8 cellular contexts compared by ENCODE assay signal in genomic region chr12:26298785-26299621, GRCh38.
DNase-seq lines count a peak whose midpoint lies in the region; ATAC-seq and TF ChIP-seq lines count a peak whose summit lies in the region.

No MANE protein-coding gene starts in this region.

- CTCF ChIA-PET in Caco-2 (lab: Charles Lee) = no interaction called here
- CTCF ChIA-PET in SK-N-SH (lab: Yijun Ruan, JAX) = interaction anchor here (1.1 to 1.8 kb wide), 2 partner anchors 19 to 25 kb away, joined by 3 to 6 read pairs; no protein-coding TSS in a partner anchor

- no peaks in the 10 kb centered on the region for H3K27me3 ChIP-seq in Caco-2 (replicated peaks; ENCODE audit: control insufficient read depth, insufficient read depth, low read length)
- H3K27me3 ChIP-seq in SK-N-SH (ENCODE audit: insufficient read depth) = no peaks in the 10 kb centered on the region
- H3K27me3 ChIP-seq in neutrophil = no peaks in the 10 kb centered on the region

- 20% methylated on average over 6 of the region's 6 CpGs for WGBS in SK-N-SH (ENCODE audit: low lambda C conversion rate)

- 0 out of 4 replicates have a peak, but pooled peaks of 1 of the 2 experiments have one; percentile 30 for TF ChIP-seq EP300 in SK-N-SH (IDR thresholded peaks at IDR 0.05; ENCODE audit: borderline replicate concordance in 1 of 2, low read depth in 1 of 2, low read length in 1 of 2)

- no TSS peak for BruUV-seq in Caco-2 (replicated peaks; lab: Mats Ljungman, UMichigan)

- no peak overlapping the region for H3K4me3 ChIP-seq in Caco-2 (ENCODE audit: low read depth, low read length)
- H3K4me3 ChIP-seq in SK-N-SH (ENCODE audit: low read depth in 2 of 2, low read length in 1 of 2) = peak overlapping the region; percentile 17 to 51; a peak in 3 of 4 replicates
- H3K4me3 ChIP-seq in neutrophil (ENCODE audit: low read depth in 1 of 2, low read length in 1 of 2) = peak overlapping the region; percentile 9 to 24

- H3K9me2 ChIP-seq in SK-N-SH = no peaks in the 10 kb centered on the region

- peak overlapping the region; percentile 72 for H3K9ac ChIP-seq in SK-N-SH

- TF ChIP-seq RAD21 in SK-N-SH (IDR thresholded peaks at IDR 0.05; ENCODE audit: low read length) = no peak

- peaks cover 7% of the 10 kb centered on the region for H3F3A ChIP-seq in SK-N-SH (replicated peaks; ENCODE audit: insufficient read depth)

- intact Hi-C loops in Caco-2 (cut with micrococcal nuclease; ENCODE audit: unreplicated experiment) = no loop called here

- H3K4me2 ChIP-seq in SK-N-SH = peak overlapping the region; percentile 63

- H3K4me3 Mint-ChIP-seq in Caco-2 (ENCODE audit: unreplicated experiment) = no peak overlapping the region

- no peaks in the 10 kb centered on the region for H4K20me1 ChIP-seq in SK-N-SH (ENCODE audit: insufficient read depth)

- H3K36me3 Mint-ChIP-seq in Caco-2 (ENCODE audit: insufficient read depth, unreplicated experiment) = no peaks in the 10 kb centered on the region

- no peak overlapping the region for H3K27ac Mint-ChIP-seq in Caco-2 (ENCODE audit: unreplicated experiment)

- ATAC-seq in GM19455 (IDR thresholded peaks at IDR 0.05; ENCODE audit: unreplicated experiment) (peak; percentile 99), HG03378 (IDR thresholded peaks at IDR 0.05; ENCODE audit: unreplicated experiment) (peak; percentile 99), esophagus mucosa (peak; percentile 93)

- H3K9me3 ChIP-seq in Caco-2 (no peaks in the 10 kb centered on the region), SK-N-SH (no peaks in the 10 kb centered on the region), neutrophil (no peaks in the 10 kb centered on the region)

- no peaks in the 10 kb centered on the region for H3K36me3 ChIP-seq in Caco-2 (ENCODE audit: control insufficient read depth, insufficient read depth, low read length)
- H3K36me3 ChIP-seq in SK-N-SH (replicated peaks in 1 of 2; ENCODE audit: control insufficient read depth in 1 of 2, insufficient read depth in 2 of 2, low read length in 1 of 2) = no peaks in the 10 kb centered on the region
- H3K36me3 ChIP-seq in neutrophil = no peaks in the 10 kb centered on the region

- peaks cover 7% of the 10 kb centered on the region for H3K4me1 Mint-ChIP-seq in Caco-2 (ENCODE audit: low read depth, unreplicated experiment)

- DNase-seq in Caco-2 = peak in 1 of 2 experiments; percentile 12
- DNase-seq in SK-N-SH = peak; percentile 12
- DNase-seq in NCI-H1436 (lab: John Stamatoyannopoulos, UW) = no peak
- no peak for DNase-seq in NCI-H1092 (lab: John Stamatoyannopoulos, UW)

- peak overlapping the region; percentile 90 for H2AFZ ChIP-seq in SK-N-SH (ENCODE audit: low read depth)

- POLR2A ChIA-PET in Caco-2 (lab: Charles Lee) (interaction anchor here (0.8 kb wide), 1 partner anchor 46 kb away, joined by 4 read pairs; no protein-coding TSS in a partner anchor), SK-N-SH (lab: Yijun Ruan, JAX) (no interaction called here)

- no peaks in the 10 kb centered on the region for H3K9me3 Mint-ChIP-seq in Caco-2 (ENCODE audit: unreplicated experiment)

- peak overlapping the region; percentile 70 to 90 for H3K27ac ChIP-seq in SK-N-SH (ENCODE audit: low read depth in 2 of 2, low read length in 1 of 2)
- no peak overlapping the region for H3K27ac ChIP-seq in neutrophil

- H3K4me1 ChIP-seq in Caco-2 = no peaks in the 10 kb centered on the region; the same call in 1 of the 2 replicates
- H3K4me1 ChIP-seq in SK-N-SH (ENCODE audit: control insufficient read depth in 1 of 2, insufficient read depth in 2 of 2, low read depth in 1 of 2, low read length in 1 of 2) = 0 out of 4 replicates have a peak, but pooled peaks cover 0 to 4% of the 10 kb centered on the region in 2 experiments
- peaks cover 0 to 3% of the 10 kb centered on the region in 2 experiments for H3K4me1 ChIP-seq in neutrophil (ENCODE audit: control insufficient read depth in 1 of 2, insufficient read depth in 1 of 2, low read depth in 1 of 2, low read length in 1 of 2)

- H3K79me2 ChIP-seq in SK-N-SH (ENCODE audit: insufficient read depth) = no peaks in the 10 kb centered on the region

- H3K27me3 Mint-ChIP-seq in Caco-2 (ENCODE audit: insufficient read depth, unreplicated experiment) = no peaks in the 10 kb centered on the region

- TF ChIP-seq CTCF in Caco-2 (IDR thresholded peaks at IDR 0.05; ENCODE audit: insufficient read depth in 1 of 2, low read depth in 1 of 2, low read length in 1 of 2, severe bottlenecking in 1 of 2, unreplicated experiment in 1 of 2) (peak; percentile 19 to 48), SK-N-SH (IDR thresholded peaks at IDR 0.05) (peak; percentile 62), neutrophil (IDR thresholded peaks at IDR 0.05) (no peak)

TF ChIP-seq in SK-N-SH, 30 proteins besides CTCF, POLR2A, EP300 and RAD21:
- TF ChIP-seq MEF2A (IDR thresholded peaks at IDR 0.05; ENCODE audit: borderline replicate concordance, low read depth) (peak; percentile 75; the same call in 1 of the 2 replicates), GABPA (IDR thresholded peaks at IDR 0.05; ENCODE audit: low read depth) (peak; percentile 16; the same call in 1 of the 2 replicates), TCF12 (IDR thresholded peaks at IDR 0.05) (peak; percentile 67), POLR2AphosphoS5 (IDR thresholded peaks at IDR 0.05; ENCODE audit: low read depth, low read length) (peak; percentile 44; the same call in 1 of the 2 replicates), PBX3 (IDR thresholded peaks at IDR 0.05) (peak; percentile 25; the same call in 1 of the 2 replicates), ELF1 (IDR thresholded peaks at IDR 0.05) (no peak), RXRA (IDR thresholded peaks at IDR 0.05; ENCODE audit: borderline replicate concordance, low read depth) (0 out of 2 replicates have a peak, but pooled peaks have one; percentile 4), TEAD4 (IDR thresholded peaks at IDR 0.05; ENCODE audit: borderline replicate concordance, insufficient read depth) (peak; percentile 38; the same call in 1 of the 2 replicates), MAX (IDR thresholded peaks at IDR 0.05; ENCODE audit: low read depth) (no peak), JUND (IDR thresholded peaks at IDR 0.05) (peak; percentile 71), FOSL2 (IDR thresholded peaks at IDR 0.05; ENCODE audit: borderline replicate concordance, low read depth) (peak; percentile 84), FOXM1 (IDR thresholded peaks at IDR 0.05; ENCODE audit: low read depth) (no peak)
